Comparison of ENCODE assay signal across 8 cellular contexts in the genomic region with DNA sequence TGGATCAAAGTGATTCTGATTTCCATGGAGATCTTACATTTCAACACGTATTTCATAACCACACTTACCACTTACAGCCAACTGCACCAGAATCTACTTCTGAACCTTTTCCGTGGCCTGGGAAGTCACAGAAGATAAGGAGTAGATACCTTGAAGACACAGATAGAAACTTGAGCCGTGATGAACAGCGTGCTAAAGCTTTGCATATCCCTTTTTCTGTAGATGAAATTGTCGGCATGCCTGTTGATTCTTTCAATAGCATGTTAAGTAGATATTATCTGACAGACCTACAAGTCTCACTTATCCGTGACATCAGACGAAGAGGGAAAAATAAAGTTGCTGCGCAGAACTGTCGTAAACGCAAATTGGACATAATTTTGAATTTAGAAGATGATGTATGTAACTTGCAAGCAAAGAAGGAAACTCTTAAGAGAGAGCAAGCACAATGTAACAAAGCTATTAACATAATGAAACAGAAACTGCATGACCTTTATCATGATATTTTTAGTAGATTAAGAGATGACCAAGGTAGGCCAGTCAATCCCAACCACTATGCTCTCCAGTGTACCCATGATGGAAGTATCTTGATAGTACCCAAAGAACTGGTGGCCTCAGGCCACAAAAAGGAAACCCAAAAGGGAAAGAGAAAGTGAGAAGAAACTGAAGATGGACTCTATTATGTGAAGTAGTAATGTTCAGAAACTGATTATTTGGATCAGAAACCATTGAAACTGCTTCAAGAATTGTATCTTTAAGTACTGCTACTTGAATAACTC. TPM values are rescaled to one million over a fixed set of nuclear protein-coding genes. Genes with fewer than 3 reads are reported as not detected.
DNase-seq lines count a peak whose midpoint lies in the region; ATAC-seq, FAIRE-seq and TF ChIP-seq lines count a peak whose summit lies in the region.
"Not testable (repeated sequence)": the region's sequence is repeated elsewhere in the genome, so short reads cannot be mapped to it uniquely, and the experiment has no call there.

No MANE protein-coding gene starts in this region.

- peaks cover 13% of the 10 kb centered on the region for H3K79me2 ChIP-seq in HCT116 (ENCODE audit: insufficient read depth, low read length)
- peaks cover 44% of the 10 kb centered on the region for H3K79me2 ChIP-seq in MM.1S (ENCODE audit: low read length)

- POLR2A ChIA-PET in A673 (lab: Charles Lee; ENCODE audit: low non-redundant PET); HCT116 (lab: Charles Lee): not testable (repeated sequence)
- POLR2A ChIA-PET in activated CD8-positive, alpha-beta T cell treated with anti-CD3 and anti-CD28 coated beads, Interleukin-2, amount 10 ng/mL, durations not matched to agents 7 days and 5 days (lab: Charles Lee), result interaction anchor here (0.8 to 6.0 kb wide), 10 partner anchors 8 to 102 kb away, joined by 3 to 39 read pairs (median 4); a partner anchor contains a TSS

- FAIRE-seq in GM18507 (lab: Jason Lieb, UNC), result peak; percentile 31

- H2AFZ ChIP-seq in HCT116 (ENCODE audit: low read depth, low read length, poor library complexity, severe bottlenecking); MM.1S (ENCODE audit: low read length): not testable (repeated sequence)

- RAD21 ChIA-PET in HCT116 (lab: Charles Lee; ENCODE audit: low non-redundant PET in 1 of 2, low total read pairs in 2 of 2, uncharacterized antibody in 2 of 2, unreplicated experiment in 2 of 2), result not testable (repeated sequence)

- not testable (repeated sequence) for TF ChIP-seq POLR2A in HCT116 (IDR thresholded peaks at IDR 0.05; ENCODE audit: borderline replicate concordance, extremely low read depth, insufficient read depth, insufficient read length)

- DNase-seq in A673 (ENCODE audit: low spot score); GM18507 (ENCODE audit: extremely low spot score, insufficient read length, low read depth); HCT116 (ENCODE audit: low read depth, low spot score); SK-N-MC (ENCODE audit: low read depth, low spot score); activated CD8-positive, alpha-beta T cell treated with anti-CD3 and anti-CD28 coated beads, Interleukin-2, amount 10 ng/mL, durations not matched to agents 7 days and 5 days; central memory CD8-positive, alpha-beta T cell (ENCODE audit: low spot score in 2 of 2); natural killer cell treated with Interleukin-12 subunit alpha and Interleukin-12 subunit beta and Interleukin-15 and Interleukin-18, amount 100 ng/mL, for 72 hours (ENCODE audit: low spot score): not testable (repeated sequence)
- peak; percentile 71 for DNase-seq in MM.1S

- H3K27ac Mint-ChIP-seq in activated CD8-positive, alpha-beta T cell treated with anti-CD3 and anti-CD28 coated beads, Interleukin-2, amount 10 ng/mL, durations not matched to agents 7 days and 5 days, result peak overlapping the region; percentile 75
- peak overlapping the region; percentile 65 for H3K27ac Mint-ChIP-seq in central memory CD8-positive, alpha-beta T cell (ENCODE audit: low read depth)
- H3K27ac Mint-ChIP-seq in natural killer cell treated with Interleukin-12 subunit alpha and Interleukin-12 subunit beta and Interleukin-15 and Interleukin-18, amount 100 ng/mL, for 72 hours, result peak overlapping the region; percentile 80 to 86

- not testable (repeated sequence) for TF ChIP-seq RAD21 in HCT116 (IDR thresholded peaks at IDR 0.05; ENCODE audit: low read depth)

- not testable (repeated sequence) for H3K9me2 ChIP-seq in HCT116 (ENCODE audit: insufficient read depth); MM.1S (replicated peaks; ENCODE audit: insufficient read depth, low read length)

- not testable (repeated sequence) for H3K4me3 ChIP-seq in A673 (ENCODE audit: low read depth, low read length, poor library complexity, severe bottlenecking); HCT116 (replicated peaks in 1 of 2; ENCODE audit: low read depth in 1 of 2, low read length in 2 of 2); MM.1S (ENCODE audit: low read length); SK-N-MC

- not testable (repeated sequence) for H3K4me1 ChIP-seq in A673 (ENCODE audit: insufficient read depth, low read length, poor library complexity, severe bottlenecking); HCT116 (ENCODE audit: control insufficient read depth in 1 of 2, insufficient read depth in 2 of 2, low read length in 2 of 2)
- peaks cover 46% of the 10 kb centered on the region for H3K4me1 ChIP-seq in MM.1S (ENCODE audit: low read length)

- CTCF ChIA-PET in A673 (lab: Charles Lee); HCT116 (lab: Charles Lee): not testable (repeated sequence)
- CTCF ChIA-PET in activated CD8-positive, alpha-beta T cell treated with anti-CD3 and anti-CD28 coated beads, Interleukin-2, amount 10 ng/mL, durations not matched to agents 7 days and 5 days (lab: Charles Lee), result interaction anchor here (1.1 to 1.4 kb wide), 2 partner anchors 93 to 94 kb away, joined by 4 to 9 read pairs; no protein-coding TSS in a partner anchor

- intact Hi-C loops in A673 (cut with micrococcal nuclease; ENCODE audit: unreplicated experiment); HCT116 (cut with micrococcal nuclease): not testable (repeated sequence)

- TF ChIP-seq CTCF in A673 (conservative IDR thresholded peaks at IDR 0.05; ENCODE audit: low read depth, low read length); HCT116 (IDR thresholded peaks at IDR 0.05 in 2 of 3, conservative IDR thresholded peaks at IDR 0.05 in 1 of 3; ENCODE audit: borderline replicate concordance in 1 of 3, insufficient read depth in 1 of 3, low read depth in 2 of 3, low read length in 2 of 3); MM.1S (IDR thresholded peaks at IDR 0.05; ENCODE audit: low read length): not testable (repeated sequence)

- H3K36me3 ChIP-seq in A673 (ENCODE audit: insufficient read depth, low read length, poor library complexity, severe bottlenecking) (peaks cover 29% of the 10 kb centered on the region), HCT116 (ENCODE audit: control insufficient read depth in 1 of 2, insufficient read depth in 2 of 2, low read length in 2 of 2) (peaks cover 12 to 16% of the 10 kb centered on the region in 2 experiments), MM.1S (replicated peaks; ENCODE audit: insufficient read depth, low read length) (peaks cover 22% of the 10 kb centered on the region), SK-N-MC (ENCODE audit: insufficient read depth, low read length) (peaks cover 28% of the 10 kb centered on the region)

- H3K4me3 Mint-ChIP-seq in activated CD8-positive, alpha-beta T cell treated with anti-CD3 and anti-CD28 coated beads, Interleukin-2, amount 10 ng/mL, durations not matched to agents 7 days and 5 days, result not testable (repeated sequence)
- H3K4me3 Mint-ChIP-seq in central memory CD8-positive, alpha-beta T cell, result peak overlapping the region; percentile 9
- H3K4me3 Mint-ChIP-seq in natural killer cell treated with Interleukin-12 subunit alpha and Interleukin-12 subunit beta and Interleukin-15 and Interleukin-18, amount 100 ng/mL, for 72 hours, result peak overlapping the region; percentile 38

- H3K4me1 Mint-ChIP-seq in activated CD8-positive, alpha-beta T cell treated with anti-CD3 and anti-CD28 coated beads, Interleukin-2, amount 10 ng/mL, durations not matched to agents 7 days and 5 days (ENCODE audit: low read depth), result peaks cover 55% of the 10 kb centered on the region
- peaks cover 74% of the 10 kb centered on the region for H3K4me1 Mint-ChIP-seq in central memory CD8-positive, alpha-beta T cell
- H3K4me1 Mint-ChIP-seq in natural killer cell treated with Interleukin-12 subunit alpha and Interleukin-12 subunit beta and Interleukin-15 and Interleukin-18, amount 100 ng/mL, for 72 hours (ENCODE audit: low read depth in 2 of 2), result peaks cover 69 to 73% of the 10 kb centered on the region in 2 donors

- H3F3A ChIP-seq in MM.1S (ENCODE audit: insufficient read depth, low read length), result peaks cover 97% of the 10 kb centered on the region

- H3K9ac ChIP-seq in HCT116 (ENCODE audit: low read length); MM.1S (ENCODE audit: low read length); SK-N-MC (ENCODE audit: insufficient read length): not testable (repeated sequence)

- H4K20me1 ChIP-seq in HCT116 (ENCODE audit: insufficient read depth) (peaks cover 44% of the 10 kb centered on the region; the same call in 1 of the 2 replicates), MM.1S (ENCODE audit: insufficient read depth, low read length) (peaks cover 40% of the 10 kb centered on the region)

- not testable (repeated sequence) for H3K27me3 Mint-ChIP-seq in activated CD8-positive, alpha-beta T cell treated with anti-CD3 and anti-CD28 coated beads, Interleukin-2, amount 10 ng/mL, durations not matched to agents 7 days and 5 days (ENCODE audit: low read depth); central memory CD8-positive, alpha-beta T cell; natural killer cell treated with Interleukin-12 subunit alpha and Interleukin-12 subunit beta and Interleukin-15 and Interleukin-18, amount 100 ng/mL, for 72 hours

- H3K9me3 Mint-ChIP-seq in activated CD8-positive, alpha-beta T cell treated with anti-CD3 and anti-CD28 coated beads, Interleukin-2, amount 10 ng/mL, durations not matched to agents 7 days and 5 days (ENCODE audit: insufficient read depth); central memory CD8-positive, alpha-beta T cell; natural killer cell treated with Interleukin-12 subunit alpha and Interleukin-12 subunit beta and Interleukin-15 and Interleukin-18, amount 100 ng/mL, for 72 hours: not testable (repeated sequence)

- H3K4me2 ChIP-seq in HCT116 (ENCODE audit: low read length); MM.1S (ENCODE audit: low read depth, low read length): not testable (repeated sequence)

- BruUV-seq in A673 (replicated peaks; lab: Mats Ljungman, UMichigan), result TSS peak; percentile 50
- BruUV-seq in HCT116 (replicated peaks; lab: Mats Ljungman, UMichigan), result TSS peak; percentile 45

- not testable (repeated sequence) for H3K9me3 ChIP-seq in A673 (ENCODE audit: low read depth, low read length, poor library complexity, severe bottlenecking); HCT116 (ENCODE audit: control insufficient read depth in 1 of 2, insufficient read depth in 1 of 2, low read depth in 1 of 2, low read length in 2 of 2); MM.1S (replicated peaks; ENCODE audit: insufficient read depth, low read length); SK-N-MC (ENCODE audit: low read depth, low read length)

- H3K36me3 Mint-ChIP-seq in activated CD8-positive, alpha-beta T cell treated with anti-CD3 and anti-CD28 coated beads, Interleukin-2, amount 10 ng/mL, durations not matched to agents 7 days and 5 days (ENCODE audit: low read depth), result peaks cover 68% of the 10 kb centered on the region
- H3K36me3 Mint-ChIP-seq in central memory CD8-positive, alpha-beta T cell (ENCODE audit: insufficient read depth), result peaks cover 49% of the 10 kb centered on the region
- peaks cover 37% of the 10 kb centered on the region for H3K36me3 Mint-ChIP-seq in natural killer cell treated with Interleukin-12 subunit alpha and Interleukin-12 subunit beta and Interleukin-15 and Interleukin-18, amount 100 ng/mL, for 72 hours

- H3K27me3 ChIP-seq in A673 (replicated peaks; ENCODE audit: insufficient read depth, low read depth, low read length, poor library complexity); HCT116 (ENCODE audit: insufficient read depth, low read length); MM.1S (replicated peaks; ENCODE audit: insufficient read depth, low read length): not testable (repeated sequence)

- not testable (repeated sequence) for H3K27ac ChIP-seq in A673 (ENCODE audit: low read depth, low read length, poor library complexity, severe bottlenecking); HCT116 (ENCODE audit: low read depth, low read length)
- peak overlapping the region; percentile 16; the same call in 1 of the 2 replicates for H3K27ac ChIP-seq in MM.1S (ENCODE audit: low read length)
- peak overlapping the region; percentile 86 for H3K27ac ChIP-seq in SK-N-MC

- not testable (repeated sequence) for ATAC-seq in HCT116
- peak; percentile 25 for ATAC-seq in activated CD8-positive, alpha-beta T cell treated with anti-CD3 and anti-CD28 coated beads, Interleukin-2, amount 10 ng/mL, durations not matched to agents 7 days and 5 days
- ATAC-seq in central memory CD8-positive, alpha-beta T cell (replicated peaks; ENCODE audit: extremely low read depth, poor library complexity, severe bottlenecking), result peak; percentile 42
- ATAC-seq in natural killer cell treated with Interleukin-12 subunit alpha and Interleukin-12 subunit beta and Interleukin-15 and Interleukin-18, amount 100 ng/mL, for 72 hours, result peak; percentile 34 to 62

RNA-seq across cellular contexts. Expression of a gene that starts 15.2 kb away (rescaled TPM):
- total RNA-seq in A673 (2021), result 1,150 and 1,229 TPM in 2 replicates
- total RNA-seq in HCT116 (2021; ENCODE audit: unreplicated experiment), result 870 TPM
- polyA plus RNA-seq in HCT116 (2012), result 635 and 851 TPM in 2 replicates
- total RNA-seq in activated CD8-positive, alpha-beta T cell treated with anti-CD3 and anti-CD28 coated beads, Interleukin-2, amount 10 ng/mL, durations not matched to agents 7 days and 5 days, result 100 to 1,000 TPM; 882 to 899 TPM
- 1,000 to 10,000 TPM in 1 of 2 donors, 100 to 1,000 TPM in 1; 824 to 1,096 TPM for total RNA-seq in natural killer cell treated with Interleukin-12 subunit alpha and Interleukin-12 subunit beta and Interleukin-15 and Interleukin-18, amount 100 ng/mL, for 72 hours

RNA-seq across cellular contexts. Expression of a gene that starts 16.2 kb away (rescaled TPM):
- total RNA-seq in A673 (2021), result 228 TPM in 2 replicates
- total RNA-seq in HCT116 (2021; ENCODE audit: unreplicated experiment), result 274 TPM
- 57.7 and 80.0 TPM in 2 replicates for polyA plus RNA-seq in HCT116 (2012)
- total RNA-seq in activated CD8-positive, alpha-beta T cell treated with anti-CD3 and anti-CD28 coated beads, Interleukin-2, amount 10 ng/mL, durations not matched to agents 7 days and 5 days, result 100 to 1,000 TPM; 254 to 269 TPM
- total RNA-seq in natural killer cell treated with Interleukin-12 subunit alpha and Interleukin-12 subunit beta and Interleukin-15 and Interleukin-18, amount 100 ng/mL, for 72 hours, result 100 to 1,000 TPM; 184 to 218 TPM

RNA-seq across cellular contexts. Expression of a gene that starts 33.3 kb away (rescaled TPM):
- total RNA-seq in A673 (2021), result 8.5 and 8.6 TPM in 2 replicates
- 27.0 TPM for total RNA-seq in HCT116 (2021; ENCODE audit: unreplicated experiment)
- polyA plus RNA-seq in HCT116 (2012), result 9.7 and 16.0 TPM in 2 replicates
- total RNA-seq in activated CD8-positive, alpha-beta T cell treated with anti-CD3 and anti-CD28 coated beads, Interleukin-2, amount 10 ng/mL, durations not matched to agents 7 days and 5 days, result 10 to 100 TPM in 1 of 2 experiments, 1 to 10 TPM in 1; 9.7 to 10.4 TPM
- 10 to 100 TPM; 21.3 to 29.1 TPM for total RNA-seq in natural killer cell treated with Interleukin-12 subunit alpha and Interleukin-12 subunit beta and Interleukin-15 and Interleukin-18, amount 100 ng/mL, for 72 hours
